In genomic region chr4:98928505-98929340, GRCh38 we compare ENCODE assay signal across 8 cellular contexts. TPM values are rescaled to one million over a fixed set of nuclear protein-coding genes. Genes with fewer than 3 reads are reported as not detected.
DNase-seq lines count a peak whose midpoint lies in the region; ATAC-seq and TF ChIP-seq lines count a peak whose summit lies in the region.

Gene EIF4E (minus strand): TSS chr4:98929133. CDS start chr4:98929112, 21 bp downstream.

- H3K9me3 ChIP-seq in Panc1 (ENCODE audit: control insufficient read depth, insufficient read depth, low read depth, low read length), result no peaks in the 10 kb centered on the region
- H3K9me3 ChIP-seq in muscle layer of colon (ENCODE audit: low read length), result no peaks in the 10 kb centered on the region

- in situ Hi-C loops in Panc1 (cut with HindIII; ENCODE audit: low pct_unique_long_range_greater_than_20kb, low sequenced_read_pairs), result no loop called here

- no peaks in the 10 kb centered on the region for H3K9me3 Mint-ChIP-seq in activated T-cell treated with anti-CD3 and anti-CD28 coated beads, Interleukin-2, amount 50 U/mL, for 4 hours

- POLR2A ChIA-PET in Panc1 (lab: Charles Lee), result interaction anchor here (0.5 to 0.6 kb wide), 2 partner anchors 16 to 271 kb away, joined by 3 to 4 read pairs; no protein-coding TSS in a partner anchor

- peaks cover 11% of the 10 kb centered on the region for H3K36me3 Mint-ChIP-seq in activated T-cell treated with anti-CD3 and anti-CD28 coated beads, Interleukin-2, amount 50 U/mL, for 4 hours (ENCODE audit: insufficient read depth)

- peak within 1 kb of the TSS; percentile 96 for H3K27ac ChIP-seq in Panc1 (ENCODE audit: low read length)
- H3K27ac ChIP-seq in muscle layer of colon (ENCODE audit: low read depth, low read length), result peak within 1 kb of the TSS; percentile 97

- intact Hi-C loops in Panc1 (cut with micrococcal nuclease; ENCODE audit: unreplicated experiment), result loop anchor here (5.0 to 10.0 kb wide), 2 partner anchors 126 to 266 kb away; no protein-coding TSS in a partner anchor

- peak; percentile 89 for DNase-seq in DMS79 (lab: John Stamatoyannopoulos, UW)
- DNase-seq in KG1 (lab: John Stamatoyannopoulos, UW), result peak; percentile 86
- DNase-seq in Panc1 (ENCODE audit: low read depth, low spot score), result peak; percentile 90
- peak; percentile 94 for DNase-seq in activated T-cell treated with anti-CD3 and anti-CD28 coated beads, Interleukin-2, amount 50 U/mL, for 4 hours
- peak; percentile 90 for DNase-seq in stimulated activated CD8-positive, alpha-beta memory T cell treated with anti-CD3 and anti-CD28 coated beads, Interleukin-7, amount 100 ng/mL, for 24 hours (ENCODE audit: low read depth)

- H3K27me3 ChIP-seq in Panc1 (ENCODE audit: control insufficient read depth, insufficient read depth, low read length), result no peaks in the 10 kb centered on the region
- H3K27me3 ChIP-seq in muscle layer of colon (ENCODE audit: control insufficient read depth in 1 of 2, insufficient read depth in 2 of 2, low read length in 2 of 2), result no peaks in the 10 kb centered on the region

- no peaks in the 10 kb centered on the region for H3K27me3 Mint-ChIP-seq in activated T-cell treated with anti-CD3 and anti-CD28 coated beads, Interleukin-2, amount 50 U/mL, for 4 hours (ENCODE audit: low read depth)

- peak within 1 kb of the TSS; percentile 100 for H3K4me3 Mint-ChIP-seq in activated T-cell treated with anti-CD3 and anti-CD28 coated beads, Interleukin-2, amount 50 U/mL, for 4 hours

- CTCF ChIA-PET in Panc1 (lab: Charles Lee), result no interaction called here

- H3K4me1 Mint-ChIP-seq in activated T-cell treated with anti-CD3 and anti-CD28 coated beads, Interleukin-2, amount 50 U/mL, for 4 hours (ENCODE audit: low read depth), result peaks cover 37% of the 10 kb centered on the region

- H3K36me3 ChIP-seq in Panc1 (ENCODE audit: control insufficient read depth, insufficient read depth, low read length), result peaks cover 6% of the 10 kb centered on the region
- peaks cover 6% of the 10 kb centered on the region for H3K36me3 ChIP-seq in muscle layer of colon (ENCODE audit: insufficient read depth, low read length)

- no TSS peak for BruUV-seq in Panc1 (replicated peaks; lab: Mats Ljungman, UMichigan)

- ATAC-seq in GM21723 (IDR thresholded peaks at IDR 0.05; ENCODE audit: unreplicated experiment), result peak; percentile 69
- ATAC-seq in Panc1, result peak; percentile 84
- ATAC-seq in activated T-cell treated with anti-CD3 and anti-CD28 coated beads, Interleukin-2, amount 50 U/mL, for 4 hours, result peak; percentile 74 to 78
- ATAC-seq in esophagus mucosa, result peak; percentile 91

- TF ChIP-seq CTCF in Panc1 (IDR thresholded peaks at IDR 0.05), result no peak

- peaks cover 10% of the 10 kb centered on the region for H3K4me1 ChIP-seq in Panc1 (ENCODE audit: control insufficient read depth, insufficient read depth, low read length)
- no peaks in the 10 kb centered on the region for H3K4me1 ChIP-seq in muscle layer of colon (ENCODE audit: insufficient read depth, low read length)

- peak within 1 kb of the TSS; percentile 93 for H3K9ac ChIP-seq in muscle layer of colon (ENCODE audit: low read length)

- H3K4me3 ChIP-seq in Panc1 (ENCODE audit: low read depth in 2 of 2, low read length in 2 of 2) (peak within 1 kb of the TSS; percentile 67 to 75), muscle layer of colon (ENCODE audit: low read depth in 1 of 2, low read length in 2 of 2) (peak within 1 kb of the TSS; percentile 96 to 98)

RNA-seq across cellular contexts. Expression of gene EIF4E, which starts in this region (rescaled TPM):
- total RNA-seq in Panc1 (2021; ENCODE audit: unreplicated experiment) (89.7 TPM), esophagus mucosa (79.7 TPM)
- 35.9 TPM for polyA plus RNA-seq in Panc1 (2012; ENCODE audit: insufficient read length)
- 100 to 1,000 TPM; 196 to 204 (median 198) TPM for total RNA-seq in activated T-cell treated with anti-CD3 and anti-CD28 coated beads, Interleukin-2, amount 50 U/mL, for 4 hours

Comparison
In these comparisons a context has a peak if more than half of its experiments do, and no peak if none do; other contexts are left out.
1. Peak in every context shown above with its lines: DNase-seq, ATAC-seq, H3K4me3 ChIP-seq and H3K27ac ChIP-seq.